Comparison of ENCODE assay signal across 18 cellular contexts in genomic region chr4:169934794-169935400, GRCh38.
"Had no signal": no experiment of that assay in that cellular context is flagged by ENCODE, and none has a peak within 500 bp of the region (broad histone marks: within the 10 kb centered on the region; RNA-seq: fewer than 3 reads in every experiment).

No MANE protein-coding gene starts in this region.

- H2AFZ ChIP-seq: parathyroid adenoma had no signal

- H3K4me3 Mint-ChIP-seq: activated B cell treated with CpG ODN at 0.5 μM for 24 hours; activated CD4-positive, alpha-beta T cell treated with anti-CD3 and anti-CD28 coated beads, Interleukin-2, amount 10 ng/mL, durations not matched to agents 24 days and 14 days; activated CD8-positive, alpha-beta T cell treated with anti-CD3 and anti-CD28 coated beads for 36 hours; activated naive CD8-positive, alpha-beta T cell treated with anti-CD3 and anti-CD28 coated beads for 36 hours; activated T-helper 17 cell treated with anti-CD3 and anti-CD28 coated beads, Interleukin-2, amount 50 U/mL, for 72 hours; effector memory CD8-positive, alpha-beta T cell had no signal

- H3K27ac ChIP-seq: foreskin keratinocyte, left lung, parathyroid adenoma, spleen, thyroid gland had no signal

- H3K9ac ChIP-seq: parathyroid adenoma had no signal

- H3K27me3 Mint-ChIP-seq: activated B cell treated with CpG ODN at 0.5 μM for 24 hours; activated CD4-positive, alpha-beta T cell treated with anti-CD3 and anti-CD28 coated beads, Interleukin-2, amount 10 ng/mL, durations not matched to agents 24 days and 14 days; activated CD8-positive, alpha-beta T cell treated with anti-CD3 and anti-CD28 coated beads for 36 hours; activated naive CD8-positive, alpha-beta T cell treated with anti-CD3 and anti-CD28 coated beads for 36 hours; activated T-helper 17 cell treated with anti-CD3 and anti-CD28 coated beads, Interleukin-2, amount 50 U/mL, for 72 hours had no signal

- H3K4me1 ChIP-seq: foreskin keratinocyte, left lung, parathyroid adenoma, spleen, thyroid gland had no signal

- ATAC-seq: activated CD8-positive, alpha-beta T cell treated with anti-CD3 and anti-CD28 coated beads for 36 hours; activated T-helper 17 cell treated with anti-CD3 and anti-CD28 coated beads, Interleukin-2, amount 50 U/mL, for 72 hours; effector memory CD8-positive, alpha-beta T cell; foreskin keratinocyte; left lung had no signal

- DNase-seq: activated B cell treated with CpG ODN at 0.5 μM for 24 hours; activated CD4-positive, alpha-beta T cell treated with anti-CD3 and anti-CD28 coated beads, Interleukin-2, amount 10 ng/mL, durations not matched to agents 24 days and 14 days; activated CD8-positive, alpha-beta T cell treated with anti-CD3 and anti-CD28 coated beads for 36 hours; activated naive CD4-positive, alpha-beta T cell; activated naive CD8-positive, alpha-beta T cell treated with anti-CD3 and anti-CD28 coated beads for 36 hours; activated T-cell treated with anti-CD3 and anti-CD28 coated beads, Interleukin-2, amount 50 U/mL, for 1 hour; amniotic stem cell; caudate nucleus; effector memory CD8-positive, alpha-beta T cell; foreskin keratinocyte; left lung; spleen; stimulated activated CD8-positive, alpha-beta memory T cell treated with anti-CD3 and anti-CD28 coated beads, Interleukin-4, amount 100 ng/mL, for 48 hours; stimulated activated naive CD4-positive, alpha-beta T cell; SW 1271; thyroid gland had no signal

- H3K4me1 Mint-ChIP-seq: activated B cell treated with CpG ODN at 0.5 μM for 24 hours; activated CD4-positive, alpha-beta T cell treated with anti-CD3 and anti-CD28 coated beads, Interleukin-2, amount 10 ng/mL, durations not matched to agents 24 days and 14 days; activated naive CD8-positive, alpha-beta T cell treated with anti-CD3 and anti-CD28 coated beads for 36 hours; activated T-helper 17 cell treated with anti-CD3 and anti-CD28 coated beads, Interleukin-2, amount 50 U/mL, for 72 hours had no signal

- H3K4me3 ChIP-seq: left lung, spleen, thyroid gland had no signal

- H3K79me2 ChIP-seq: parathyroid adenoma had no signal

- H3K36me3 ChIP-seq: left lung, spleen, thyroid gland had no signal

- H3K36me3 Mint-ChIP-seq: activated naive CD8-positive, alpha-beta T cell treated with anti-CD3 and anti-CD28 coated beads for 36 hours had no signal

- H3K9me3 ChIP-seq: left lung, thyroid gland had no signal

- H3K27me3 ChIP-seq: foreskin keratinocyte, left lung, spleen, thyroid gland had no signal

- H3K27ac Mint-ChIP-seq: activated B cell treated with CpG ODN at 0.5 μM for 24 hours; activated CD4-positive, alpha-beta T cell treated with anti-CD3 and anti-CD28 coated beads, Interleukin-2, amount 10 ng/mL, durations not matched to agents 24 days and 14 days; activated CD8-positive, alpha-beta T cell treated with anti-CD3 and anti-CD28 coated beads for 36 hours; activated naive CD8-positive, alpha-beta T cell treated with anti-CD3 and anti-CD28 coated beads for 36 hours; activated T-helper 17 cell treated with anti-CD3 and anti-CD28 coated beads, Interleukin-2, amount 50 U/mL, for 72 hours; effector memory CD8-positive, alpha-beta T cell had no signal
